12 cellular contexts compared by ENCODE assay signal in the genomic region with DNA sequence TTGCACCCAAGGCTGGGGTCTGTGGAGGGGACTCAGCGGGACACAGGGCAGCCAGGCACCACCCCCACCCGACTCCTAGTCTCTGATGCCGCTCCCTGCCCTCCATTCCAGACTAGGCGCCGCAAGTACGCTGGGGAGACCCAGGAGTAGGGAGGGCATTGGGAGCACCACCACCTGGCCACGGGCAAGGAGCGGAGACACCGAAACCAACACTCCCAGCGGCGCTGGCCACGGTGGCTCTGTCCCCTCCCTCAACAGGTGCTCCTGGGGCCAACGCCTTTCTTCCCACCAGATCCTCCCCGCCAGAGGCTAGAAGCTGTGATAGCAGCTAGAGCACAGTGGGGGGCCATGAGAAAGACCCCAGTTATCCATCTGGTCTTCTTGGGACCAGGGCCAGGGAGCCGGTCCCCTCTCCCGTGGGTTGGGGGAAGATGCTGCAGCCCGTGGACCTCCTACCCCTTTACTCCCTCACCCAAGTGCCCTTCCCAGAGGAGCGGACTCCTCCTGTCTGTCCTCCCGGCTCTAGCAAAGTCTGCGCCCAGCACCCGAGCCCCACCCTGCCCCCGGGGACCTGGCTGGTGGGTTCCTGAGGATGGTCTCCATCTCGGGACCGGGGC. TPM values are rescaled to one million over a fixed set of nuclear protein-coding genes. Genes with fewer than 3 reads are reported as not detected.
A peak's percentile ranks its signal among the peaks of the same experiment; 100 is the strongest.
DNase-seq lines count a peak whose midpoint lies in the region; ATAC-seq and TF ChIP-seq lines count a peak whose summit lies in the region.
"Had no signal": no experiment of that assay in that cellular context is flagged by ENCODE, and none has a peak within 500 bp of the region (broad histone marks: within the 10 kb centered on the region; RNA-seq: fewer than 3 reads in every experiment).

No MANE protein-coding gene starts in this region.

- no peak overlapping the region for H3K27ac Mint-ChIP-seq in activated naive CD4-positive, alpha-beta T cell treated with anti-CD3 and anti-CD28 coated beads, Interleukin-2, amount 10 ng/mL, durations not matched to agents 7 days and 5 days
- no peak overlapping the region for H3K27ac Mint-ChIP-seq in activated naive CD4-positive, alpha-beta T cell treated with anti-CD3 and anti-CD28 coated beads, Interleukin-2, amount 50 U/mL, for 72 hours
- H3K27ac Mint-ChIP-seq in glutamatergic neuron (ENCODE audit: unreplicated experiment) = no peak overlapping the region

- H3K36me3 Mint-ChIP-seq in activated naive CD4-positive, alpha-beta T cell treated with anti-CD3 and anti-CD28 coated beads, Interleukin-2, amount 10 ng/mL, durations not matched to agents 7 days and 5 days = peaks cover 11% of the 10 kb centered on the region
- peaks cover 6% of the 10 kb centered on the region in 2 donors for H3K36me3 Mint-ChIP-seq in activated naive CD4-positive, alpha-beta T cell treated with anti-CD3 and anti-CD28 coated beads, Interleukin-2, amount 50 U/mL, for 72 hours
- no peaks in the 10 kb centered on the region for H3K36me3 Mint-ChIP-seq in glutamatergic neuron (ENCODE audit: unreplicated experiment)

- CTCF ChIA-PET in activated naive CD4-positive, alpha-beta T cell treated with anti-CD3 and anti-CD28 coated beads, Interleukin-2, amount 10 ng/mL, durations not matched to agents 7 days and 5 days (lab: Charles Lee) = interaction anchor here (1.4 kb wide), 1 partner anchor 15 kb away, joined by 3 read pairs; no protein-coding TSS in a partner anchor

- no peak for DNase-seq in activated naive CD4-positive, alpha-beta T cell treated with anti-CD3 and anti-CD28 coated beads, Interleukin-2, amount 10 ng/mL, durations not matched to agents 7 days and 5 days
- DNase-seq in activated naive CD4-positive, alpha-beta T cell treated with anti-CD3 and anti-CD28 coated beads, Interleukin-2, amount 50 U/mL, for 72 hours (ENCODE audit: low spot score in 2 of 2) = no peak
- DNase-seq in NCI-H748 treated with DMSO at 0.1 percent for 48 hours (lab: John Stamatoyannopoulos, UW) = peak; percentile 6
- no peak for DNase-seq in glutamatergic neuron
- DNase-seq in suprapubic skin (ENCODE audit: low spot score in 2 of 2) = no peak
- DNase-seq in NCI-H526 treated with DMSO at 0.1 percent for 48 hours (lab: John Stamatoyannopoulos, UW) = no peak
- DNase-seq in esophagus squamous epithelium (lab: John Stamatoyannopoulos, UW) = no peak
- no peak for DNase-seq in medulla oblongata (ENCODE audit: extremely low spot score)
- DNase-seq: activated CD4-positive, alpha-beta T cell treated with anti-CD3 and anti-CD28 coated beads, Interleukin-2, amount 50 U/mL, for 4 hours; cerebellar nuclear complex had no signal

- H3K36me3 ChIP-seq in suprapubic skin (peaks cover 12% of the 10 kb centered on the region), esophagus squamous epithelium (peaks cover 0 to 19% (median 3%) of the 10 kb centered on the region in 3 donors)

- H3K4me3 ChIP-seq in suprapubic skin (peak overlapping the region; percentile 49), esophagus squamous epithelium (peak overlapping the region in 1 of 4 donors; percentile 58)

- peaks cover 64% of the 10 kb centered on the region for H3K27me3 Mint-ChIP-seq in activated naive CD4-positive, alpha-beta T cell treated with anti-CD3 and anti-CD28 coated beads, Interleukin-2, amount 10 ng/mL, durations not matched to agents 7 days and 5 days
- H3K27me3 Mint-ChIP-seq in glutamatergic neuron (ENCODE audit: unreplicated experiment) = peaks cover 19% of the 10 kb centered on the region

- no peaks in the 10 kb centered on the region for H3K9me3 ChIP-seq in suprapubic skin
- peaks cover 0 to 6% (median 0%) of the 10 kb centered on the region in 3 donors for H3K9me3 ChIP-seq in esophagus squamous epithelium
- H3K9me3 ChIP-seq: pancreas had no signal

- H3K27ac ChIP-seq in suprapubic skin (no peak overlapping the region), esophagus squamous epithelium (no peak overlapping the region)
- H3K27ac ChIP-seq: pancreas had no signal

- no peaks in the 10 kb centered on the region for H3K9me3 Mint-ChIP-seq in activated naive CD4-positive, alpha-beta T cell treated with anti-CD3 and anti-CD28 coated beads, Interleukin-2, amount 10 ng/mL, durations not matched to agents 7 days and 5 days
- H3K9me3 Mint-ChIP-seq in activated naive CD4-positive, alpha-beta T cell treated with anti-CD3 and anti-CD28 coated beads, Interleukin-2, amount 50 U/mL, for 72 hours = no peaks in the 10 kb centered on the region
- H3K9me3 Mint-ChIP-seq in glutamatergic neuron (ENCODE audit: unreplicated experiment) = peaks cover 16% of the 10 kb centered on the region

- peaks cover 38% of the 10 kb centered on the region for H3K4me1 Mint-ChIP-seq in activated naive CD4-positive, alpha-beta T cell treated with anti-CD3 and anti-CD28 coated beads, Interleukin-2, amount 10 ng/mL, durations not matched to agents 7 days and 5 days
- H3K4me1 Mint-ChIP-seq in glutamatergic neuron (ENCODE audit: low read depth, unreplicated experiment) = peaks cover 5% of the 10 kb centered on the region

- no peak for ATAC-seq in activated naive CD4-positive, alpha-beta T cell treated with anti-CD3 and anti-CD28 coated beads, Interleukin-2, amount 50 U/mL, for 72 hours

- TF ChIP-seq POLR2A in suprapubic skin (IDR thresholded peaks at IDR 0.05) (no peak), esophagus squamous epithelium (IDR thresholded peaks at IDR 0.05) (no peak)

- H3K4me3 Mint-ChIP-seq in activated naive CD4-positive, alpha-beta T cell treated with anti-CD3 and anti-CD28 coated beads, Interleukin-2, amount 10 ng/mL, durations not matched to agents 7 days and 5 days = peak overlapping the region; percentile 52
- H3K4me3 Mint-ChIP-seq in glutamatergic neuron (ENCODE audit: unreplicated experiment) = peak overlapping the region; percentile 83

- H3K27me3 ChIP-seq in suprapubic skin (peaks cover 28% of the 10 kb centered on the region), esophagus squamous epithelium (peaks cover 12 to 48% (median 21%) of the 10 kb centered on the region in 4 donors)

- peaks cover 53% of the 10 kb centered on the region for H3K4me1 ChIP-seq in suprapubic skin
- H3K4me1 ChIP-seq in esophagus squamous epithelium = peaks cover 39 to 78% (median 47%) of the 10 kb centered on the region in 3 donors

- TF ChIP-seq EP300 in suprapubic skin (IDR thresholded peaks at IDR 0.05) = no peak

- 6% methylated on average over 10 of the region's 24 CpGs for WGBS in suprapubic skin
- 8 to 36% methylated on average over 9 to 11 of the region's 24 CpGs for WGBS in esophagus squamous epithelium, 2 donors

- intact Hi-C loops in esophagus squamous epithelium (cut with DNase I) = no loop called here

- TF ChIP-seq CTCF in glutamatergic neuron (IDR thresholded peaks at IDR 0.05; ENCODE audit: partially characterized antibody, unreplicated experiment) = no peak
- TF ChIP-seq CTCF in suprapubic skin (IDR thresholded peaks at IDR 0.05) = no peak
- TF ChIP-seq CTCF in esophagus squamous epithelium (IDR thresholded peaks at IDR 0.05) = no peak

RNA-seq across cellular contexts. Expression of a gene that starts 0.5 kb away (rescaled TPM):
- 1 to 10 TPM; 2.0 to 9.0 TPM for total RNA-seq in activated naive CD4-positive, alpha-beta T cell treated with anti-CD3 and anti-CD28 coated beads, Interleukin-2, amount 50 U/mL, for 72 hours
- total RNA-seq in glutamatergic neuron (ENCODE audit: unreplicated experiment) = 45.7 TPM
- 1 to 10 TPM in 1 of 4 donors, under 1 TPM in 2, not detected in 1; 0.42 to 1.7 (median 0.60) TPM for total RNA-seq in suprapubic skin
- 1 to 10 TPM in 2 of 4 donors, under 1 TPM in 1, not detected in 1; 0.38 to 1.0 (median 1.0) TPM for total RNA-seq in esophagus squamous epithelium

RNA-seq across cellular contexts. Expression of a gene that starts 5.3 kb away (rescaled TPM):
- total RNA-seq in activated naive CD4-positive, alpha-beta T cell treated with anti-CD3 and anti-CD28 coated beads, Interleukin-2, amount 50 U/mL, for 72 hours = 10 to 100 TPM; 19.1 to 25.0 TPM
- total RNA-seq in glutamatergic neuron (ENCODE audit: unreplicated experiment) (26.0 TPM), suprapubic skin (10 to 100 TPM in 1 of 4 donors, 1 to 10 TPM in 3; 7.0 to 11.2 (median 9.5) TPM), esophagus squamous epithelium (10 to 100 TPM in 2 of 4 donors, 1 to 10 TPM in 2; 5.6 to 30.4 (median 13.6) TPM)

RNA-seq across cellular contexts. Expression of a gene that starts 8.0 kb away (rescaled TPM):
- not detected for total RNA-seq in activated naive CD4-positive, alpha-beta T cell treated with anti-CD3 and anti-CD28 coated beads, Interleukin-2, amount 50 U/mL, for 72 hours
- total RNA-seq in glutamatergic neuron (ENCODE audit: unreplicated experiment) = 1.3 TPM
- total RNA-seq in suprapubic skin = 1 to 10 TPM in 3 of 4 donors, not detected in 1; 1.1 to 3.1 (median 2.0) TPM
- total RNA-seq in esophagus squamous epithelium = 1 to 10 TPM in 2 of 4 donors, under 1 TPM in 2; 0.38 to 4.2 (median 1.8) TPM
- total RNA-seq: HT1080 had no signal

RNA-seq across cellular contexts. Expression of a gene that starts 17.5 kb away (rescaled TPM):
- total RNA-seq in activated naive CD4-positive, alpha-beta T cell treated with anti-CD3 and anti-CD28 coated beads, Interleukin-2, amount 50 U/mL, for 72 hours = 10 to 100 TPM; 18.8 to 37.2 TPM
- total RNA-seq in glutamatergic neuron (ENCODE audit: unreplicated experiment) = 26.8 TPM
- total RNA-seq in suprapubic skin = 10 to 100 TPM; 49.2 to 73.5 (median 57.2) TPM
- total RNA-seq in esophagus squamous epithelium = 10 to 100 TPM; 32.7 to 48.2 (median 36.7) TPM

RNA-seq across cellular contexts. Expression of a gene that starts 20.3 kb away (rescaled TPM):
- 10 to 100 TPM; 72.2 to 87.9 TPM for total RNA-seq in activated naive CD4-positive, alpha-beta T cell treated with anti-CD3 and anti-CD28 coated beads, Interleukin-2, amount 50 U/mL, for 72 hours
- 90.4 TPM for total RNA-seq in glutamatergic neuron (ENCODE audit: unreplicated experiment)
- total RNA-seq in suprapubic skin = 100 to 1,000 TPM in 1 of 4 donors, 10 to 100 TPM in 3; 69.4 to 103 (median 84.0) TPM
- 10 to 100 TPM; 31.3 to 56.1 (median 40.9) TPM for total RNA-seq in esophagus squamous epithelium
